Comparison of ENCODE assay signal across 2 cellular contexts in the genomic region with DNA sequence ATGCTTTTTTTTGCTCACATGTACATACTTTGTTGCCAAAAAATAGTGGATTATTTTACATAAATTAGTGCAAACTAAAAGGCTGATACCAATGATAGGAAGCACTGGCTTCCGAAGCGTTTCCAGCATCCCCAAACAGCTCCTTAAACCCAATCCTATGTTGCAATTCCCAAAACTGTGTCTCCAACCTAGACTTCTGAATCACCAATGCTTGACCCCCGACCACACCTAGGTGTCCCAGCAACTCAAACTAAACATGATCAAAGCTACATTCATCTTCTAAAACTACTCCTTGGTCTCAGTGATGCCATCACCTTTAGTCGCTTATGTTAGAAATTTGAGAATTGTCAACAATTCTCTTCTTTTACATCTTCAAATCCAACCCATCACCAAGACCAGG.
TF ChIP-seq lines count a peak whose summit lies in the region.

No MANE protein-coding gene starts in this region.

TF ChIP-seq in liver, 16 proteins besides CTCF, POLR2A, EP300 and RAD21 (continued from another document):
- TF ChIP-seq NR2F2 (IDR thresholded peaks at IDR 0.05) = no peak
- TF ChIP-seq GABPA (IDR thresholded peaks at IDR 0.05 in 1 of 2, conservative IDR thresholded peaks at IDR 0.05 in 1 of 2) = no peak
- TF ChIP-seq, protein P1, sequence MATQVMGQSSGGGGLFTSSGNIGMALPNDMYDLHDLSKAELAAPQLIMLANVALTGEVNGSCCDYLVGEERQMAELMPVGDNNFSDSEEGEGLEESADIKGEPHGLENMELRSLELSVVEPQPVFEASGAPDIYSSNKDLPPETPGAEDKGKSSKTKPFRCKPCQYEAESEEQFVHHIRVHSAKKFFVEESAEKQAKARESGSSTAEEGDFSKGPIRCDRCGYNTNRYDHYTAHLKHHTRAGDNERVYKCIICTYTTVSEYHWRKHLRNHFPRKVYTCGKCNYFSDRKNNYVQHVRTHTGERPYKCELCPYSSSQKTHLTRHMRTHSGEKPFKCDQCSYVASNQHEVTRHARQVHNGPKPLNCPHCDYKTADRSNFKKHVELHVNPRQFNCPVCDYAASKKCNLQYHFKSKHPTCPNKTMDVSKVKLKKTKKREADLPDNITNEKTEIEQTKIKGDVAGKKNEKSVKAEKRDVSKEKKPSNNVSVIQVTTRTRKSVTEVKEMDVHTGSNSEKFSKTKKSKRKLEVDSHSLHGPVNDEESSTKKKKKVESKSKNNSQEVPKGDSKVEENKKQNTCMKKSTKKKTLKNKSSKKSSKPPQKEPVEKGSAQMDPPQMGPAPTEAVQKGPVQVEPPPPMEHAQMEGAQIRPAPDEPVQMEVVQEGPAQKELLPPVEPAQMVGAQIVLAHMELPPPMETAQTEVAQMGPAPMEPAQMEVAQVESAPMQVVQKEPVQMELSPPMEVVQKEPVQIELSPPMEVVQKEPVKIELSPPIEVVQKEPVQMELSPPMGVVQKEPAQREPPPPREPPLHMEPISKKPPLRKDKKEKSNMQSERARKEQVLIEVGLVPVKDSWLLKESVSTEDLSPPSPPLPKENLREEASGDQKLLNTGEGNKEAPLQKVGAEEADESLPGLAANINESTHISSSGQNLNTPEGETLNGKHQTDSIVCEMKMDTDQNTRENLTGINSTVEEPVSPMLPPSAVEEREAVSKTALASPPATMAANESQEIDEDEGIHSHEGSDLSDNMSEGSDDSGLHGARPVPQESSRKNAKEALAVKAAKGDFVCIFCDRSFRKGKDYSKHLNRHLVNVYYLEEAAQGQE (IDR thresholded peaks at IDR 0.05) = no peak
- no peak for TF ChIP-seq RXRA (IDR thresholded peaks at IDR 0.05)
- no peak for TF ChIP-seq YY1 (IDR thresholded peaks at IDR 0.05)
- TF ChIP-seq FOXA2 (IDR thresholded peaks at IDR 0.05) = no peak
- TF ChIP-seq, protein P2, sequence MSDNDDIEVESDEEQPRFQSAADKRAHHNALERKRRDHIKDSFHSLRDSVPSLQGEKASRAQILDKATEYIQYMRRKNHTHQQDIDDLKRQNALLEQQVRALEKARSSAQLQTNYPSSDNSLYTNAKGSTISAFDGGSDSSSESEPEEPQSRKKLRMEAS (IDR thresholded peaks at IDR 0.05) = no peak

TF ChIP-seq in HepG2, 621 proteins besides CTCF, POLR2A, EP300 and RAD21:
- TF ChIP-seq, protein P3, sequence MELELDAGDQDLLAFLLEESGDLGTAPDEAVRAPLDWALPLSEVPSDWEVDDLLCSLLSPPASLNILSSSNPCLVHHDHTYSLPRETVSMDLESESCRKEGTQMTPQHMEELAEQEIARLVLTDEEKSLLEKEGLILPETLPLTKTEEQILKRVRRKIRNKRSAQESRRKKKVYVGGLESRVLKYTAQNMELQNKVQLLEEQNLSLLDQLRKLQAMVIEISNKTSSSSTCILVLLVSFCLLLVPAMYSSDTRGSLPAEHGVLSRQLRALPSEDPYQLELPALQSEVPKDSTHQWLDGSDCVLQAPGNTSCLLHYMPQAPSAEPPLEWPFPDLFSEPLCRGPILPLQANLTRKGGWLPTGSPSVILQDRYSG (CRISPR knock-in tag; IDR thresholded peaks at IDR 0.05) = no peak
- TF ChIP-seq PAX8 (CRISPR knock-in tag; IDR thresholded peaks at IDR 0.05; ENCODE audit: borderline replicate concordance) = no peak
- TF ChIP-seq ZNF468 (CRISPR knock-in tag; IDR thresholded peaks at IDR 0.05) = no peak
- no peak for TF ChIP-seq ZFP62 (CRISPR knock-in tag; IDR thresholded peaks at IDR 0.05)
- TF ChIP-seq ZNF569 (CRISPR knock-in tag; IDR thresholded peaks at IDR 0.05; ENCODE audit: borderline replicate concordance) = no peak
- TF ChIP-seq ZNF549 (CRISPR knock-in tag; IDR thresholded peaks at IDR 0.05) = no peak
- no peak for TF ChIP-seq ZNF430 (CRISPR knock-in tag; IDR thresholded peaks at IDR 0.05)
- TF ChIP-seq IRF2 (CRISPR knock-in tag; IDR thresholded peaks at IDR 0.05) = no peak
- TF ChIP-seq STAG1 (CRISPR knock-in tag; IDR thresholded peaks at IDR 0.05) = no peak
- TF ChIP-seq AHR (CRISPR knock-in tag; IDR thresholded peaks at IDR 0.05) = no peak
- no peak for TF ChIP-seq ZKSCAN5 (CRISPR knock-in tag; IDR thresholded peaks at IDR 0.05)
- no peak for TF ChIP-seq KDM5A (IDR thresholded peaks at IDR 0.05; ENCODE audit: borderline replicate concordance, low read length)
- no peak for TF ChIP-seq REXO4 (CRISPR knock-in tag; IDR thresholded peaks at IDR 0.05; ENCODE audit: borderline replicate concordance)
- TF ChIP-seq MAFK (conservative IDR thresholded peaks at IDR 0.05 in 1 of 2, IDR thresholded peaks at IDR 0.05 in 1 of 2; ENCODE audit: low read length in 2 of 2) = no peak
- TF ChIP-seq, protein P4, sequence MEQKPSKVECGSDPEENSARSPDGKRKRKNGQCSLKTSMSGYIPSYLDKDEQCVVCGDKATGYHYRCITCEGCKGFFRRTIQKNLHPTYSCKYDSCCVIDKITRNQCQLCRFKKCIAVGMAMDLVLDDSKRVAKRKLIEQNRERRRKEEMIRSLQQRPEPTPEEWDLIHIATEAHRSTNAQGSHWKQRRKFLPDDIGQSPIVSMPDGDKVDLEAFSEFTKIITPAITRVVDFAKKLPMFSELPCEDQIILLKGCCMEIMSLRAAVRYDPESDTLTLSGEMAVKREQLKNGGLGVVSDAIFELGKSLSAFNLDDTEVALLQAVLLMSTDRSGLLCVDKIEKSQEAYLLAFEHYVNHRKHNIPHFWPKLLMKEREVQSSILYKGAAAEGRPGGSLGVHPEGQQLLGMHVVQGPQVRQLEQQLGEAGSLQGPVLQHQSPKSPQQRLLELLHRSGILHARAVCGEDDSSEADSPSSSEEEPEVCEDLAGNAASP (CRISPR knock-in tag; IDR thresholded peaks at IDR 0.05; ENCODE audit: borderline replicate concordance) = no peak
- no peak for TF ChIP-seq MZF1 (CRISPR knock-in tag; IDR thresholded peaks at IDR 0.05; ENCODE audit: borderline replicate concordance)
